21 cellular contexts compared by ENCODE assay signal in genomic region chr5:156121234-156121633, GRCh38.
DNase-seq lines count a peak whose midpoint lies in the region; ATAC-seq and TF ChIP-seq lines count a peak whose summit lies in the region.
"Had no signal": no experiment of that assay in that cellular context is flagged by ENCODE, and none has a peak within 500 bp of the region (broad histone marks: within the 10 kb centered on the region; RNA-seq: fewer than 3 reads in every experiment).

No MANE protein-coding gene starts in this region.

- intact Hi-C loops in MCF 10A (cut with micrococcal nuclease) (no loop called here), mammary epithelial cell (cut with micrococcal nuclease) (no loop called here), vagina (cut with DNase I) (no loop called here)

- POLR2A ChIA-PET in MCF 10A (lab: Yijun Ruan, JAX) = interaction anchor here (0.7 kb wide), 1 partner anchor 10 kb away, joined by 3 read pairs; no protein-coding TSS in a partner anchor

- WGBS in mammary epithelial cell (ENCODE audit: low coverage, missing lambda C conversion rate) = 12% methylated on average over 3 of the region's 3 CpGs

- H3K4me2 ChIP-seq in mammary epithelial cell (ENCODE audit: insufficient read depth, low read depth, low read length) = no peak overlapping the region

- no TSS peak for BruUV-seq in MCF 10A (replicated peaks; lab: Mats Ljungman, UMichigan)
- BruUV-seq in mammary epithelial cell (replicated peaks; lab: Mats Ljungman, UMichigan) = no TSS peak

- no peaks in the 10 kb centered on the region for H3K27me3 ChIP-seq in mammary epithelial cell (ENCODE audit: insufficient read depth, low read length)
- H3K27me3 ChIP-seq in WERI-Rb-1 (ENCODE audit: insufficient read depth, low read depth, severe bottlenecking) = no peaks in the 10 kb centered on the region
- no peaks in the 10 kb centered on the region for H3K27me3 ChIP-seq in vagina
- H3K27me3 ChIP-seq: upper lobe of left lung had no signal

- TF ChIP-seq CTCF in MCF 10A (IDR thresholded peaks at IDR 0.05; ENCODE audit: unreplicated experiment) (no peak), mammary epithelial cell (conservative IDR thresholded peaks at IDR 0.05 in 1 of 2, IDR thresholded peaks at IDR 0.05 in 1 of 2; ENCODE audit: extremely low read depth in 1 of 2, insufficient read depth in 1 of 2, low read depth in 1 of 2, low read length in 2 of 2) (no peak), WERI-Rb-1 (IDR thresholded peaks at IDR 0.05; ENCODE audit: low read depth, low read length) (no peak), vagina (IDR thresholded peaks at IDR 0.05) (no peak)

- no peaks in the 10 kb centered on the region for H4K20me1 ChIP-seq in mammary epithelial cell (ENCODE audit: insufficient read depth, low read length)

- H3K9ac ChIP-seq in mammary epithelial cell (ENCODE audit: insufficient read depth, low read length) = no peak overlapping the region

- H3K79me2 ChIP-seq in mammary epithelial cell (ENCODE audit: insufficient read depth, low read length) = no peaks in the 10 kb centered on the region

- H3K27ac ChIP-seq in mammary epithelial cell (ENCODE audit: insufficient read depth, low read depth, low read length) (no peak overlapping the region), WERI-Rb-1 (no peak overlapping the region), vagina (no peak overlapping the region)
- H3K27ac ChIP-seq: upper lobe of left lung had no signal

- no peak overlapping the region for H3K27ac Mint-ChIP-seq in MCF 10A (ENCODE audit: low read depth, unreplicated experiment)
- H3K27ac Mint-ChIP-seq: CD4-positive, CD25-positive, alpha-beta regulatory T cell; effector memory CD8-positive, alpha-beta T cell; naive B cell; stimulated activated naive CD8-positive, alpha-beta T cell treated with anti-CD3 and anti-CD28 coated beads, Interleukin-15, amount 100 ng/mL, for 72 hours had no signal

- no peak for ATAC-seq in HG03442 (IDR thresholded peaks at IDR 0.05; ENCODE audit: unreplicated experiment)
- ATAC-seq: effector memory CD8-positive, alpha-beta T cell; stimulated activated naive CD8-positive, alpha-beta T cell treated with anti-CD3 and anti-CD28 coated beads, Interleukin-15, amount 100 ng/mL, for 72 hours had no signal

- H3K9me3 ChIP-seq in mammary epithelial cell (replicated peaks; ENCODE audit: insufficient read depth, low read length) (peaks cover 3% of the 10 kb centered on the region), WERI-Rb-1 (ENCODE audit: severe bottlenecking) (no peaks in the 10 kb centered on the region), vagina (no peaks in the 10 kb centered on the region)
- H3K9me3 ChIP-seq: upper lobe of left lung had no signal

- DNase-seq in MCF 10A (ENCODE audit: unreplicated experiment) = peak; percentile 16
- no peak for DNase-seq in mammary epithelial cell
- peak; percentile 21 for DNase-seq in amniotic stem cell (lab: John Stamatoyannopoulos, UW)
- peak; percentile 94 for DNase-seq in kidney glomerular epithelial cell (lab: John Stamatoyannopoulos, UW)
- DNase-seq in WERI-Rb-1 = no peak
- no peak for DNase-seq in vagina (ENCODE audit: extremely low spot score in 2 of 2)
- no peak for DNase-seq in MV-4-11 (lab: John Stamatoyannopoulos, UW)
- DNase-seq: activated CD4-positive, alpha-beta T cell treated with anti-CD3 and anti-CD28 coated beads, Interleukin-2, amount 50 U/mL, for 1 hour; activated CD8-positive, alpha-beta memory T cell treated with anti-CD3 and anti-CD28 coated beads, Interleukin-2, amount 50 U/mL, for 4 hours; activated effector memory CD4-positive, alpha-beta T cell treated with anti-CD3 and anti-CD28 coated beads, Interleukin-2, amount 50 U/mL, for 16 hours; amygdala; CD4-positive, CD25-positive, alpha-beta regulatory T cell; effector memory CD8-positive, alpha-beta T cell; Kasumi-1; naive B cell; NCI-H1105 treated with DMSO at 0.1 percent for 48 hours; SHP77 treated with DMSO at 0.1 percent for 48 hours; stimulated activated CD4-positive, alpha-beta T cell treated with anti-CD3 and anti-CD28 coated beads, Interleukin-2, amount 100 ng/mL, for 48 hours; stimulated activated naive CD8-positive, alpha-beta T cell treated with anti-CD3 and anti-CD28 coated beads, Interleukin-15, amount 100 ng/mL, for 72 hours; upper lobe of left lung had no signal

- no peak for TF ChIP-seq POLR2A in vagina (IDR thresholded peaks at IDR 0.05)

- H3K4me3 ChIP-seq in mammary epithelial cell (replicated peaks in 1 of 3; ENCODE audit: insufficient read depth in 1 of 3, low read depth in 2 of 3, low read length in 3 of 3) = no peak overlapping the region
- no peak overlapping the region for H3K4me3 ChIP-seq in WERI-Rb-1 (ENCODE audit: low read depth, low read length)
- H3K4me3 ChIP-seq in vagina = no peak overlapping the region
- H3K4me3 ChIP-seq: upper lobe of left lung had no signal

- peaks cover 11% of the 10 kb centered on the region for H3K27me3 Mint-ChIP-seq in MCF 10A (ENCODE audit: insufficient read depth, unreplicated experiment)
- H3K27me3 Mint-ChIP-seq: naive B cell had no signal

- no peak overlapping the region for H2AFZ ChIP-seq in mammary epithelial cell (ENCODE audit: low read depth, low read length)

- H3K36me3 ChIP-seq in mammary epithelial cell (ENCODE audit: insufficient read depth, low read length) (no peaks in the 10 kb centered on the region), WERI-Rb-1 (no peaks in the 10 kb centered on the region), vagina (no peaks in the 10 kb centered on the region)
- H3K36me3 ChIP-seq: upper lobe of left lung had no signal

- no peaks in the 10 kb centered on the region for H3K9me3 Mint-ChIP-seq in MCF 10A (ENCODE audit: unreplicated experiment)
- H3K9me3 Mint-ChIP-seq: effector memory CD8-positive, alpha-beta T cell; stimulated activated naive CD8-positive, alpha-beta T cell treated with anti-CD3 and anti-CD28 coated beads, Interleukin-15, amount 100 ng/mL, for 72 hours had no signal

- no peak overlapping the region for H3K4me3 Mint-ChIP-seq in MCF 10A (ENCODE audit: unreplicated experiment)
- H3K4me3 Mint-ChIP-seq: CD4-positive, CD25-positive, alpha-beta regulatory T cell; effector memory CD8-positive, alpha-beta T cell; naive B cell; stimulated activated naive CD8-positive, alpha-beta T cell treated with anti-CD3 and anti-CD28 coated beads, Interleukin-15, amount 100 ng/mL, for 72 hours had no signal

- dilution Hi-C loops in mammary epithelial cell (cut with HindIII; ENCODE audit: low sequenced_read_pairs) = no loop called here

- in situ Hi-C loops in mammary epithelial cell (cut with MboI; ENCODE audit: low sequenced_read_pairs in 2 of 2) = no loop called here

- H3K4me1 ChIP-seq in mammary epithelial cell (ENCODE audit: insufficient read depth, low read length) (no peaks in the 10 kb centered on the region), vagina (no peaks in the 10 kb centered on the region)
- H3K4me1 ChIP-seq: upper lobe of left lung had no signal

- CTCF ChIA-PET in MCF 10A (lab: Yijun Ruan, JAX) = no interaction called here
- CTCF ChIA-PET in mammary epithelial cell (lab: Charles Lee; ENCODE audit: low non-redundant PET) = no interaction called here

- H3K36me3 Mint-ChIP-seq in MCF 10A (ENCODE audit: insufficient read depth, unreplicated experiment) = no peaks in the 10 kb centered on the region
- H3K36me3 Mint-ChIP-seq: CD4-positive, CD25-positive, alpha-beta regulatory T cell; naive B cell had no signal

- peaks cover 26% of the 10 kb centered on the region for H3K4me1 Mint-ChIP-seq in MCF 10A (ENCODE audit: insufficient read depth, unreplicated experiment)
- H3K4me1 Mint-ChIP-seq: CD4-positive, CD25-positive, alpha-beta regulatory T cell; naive B cell; stimulated activated naive CD8-positive, alpha-beta T cell treated with anti-CD3 and anti-CD28 coated beads, Interleukin-15, amount 100 ng/mL, for 72 hours had no signal

Comparison
In these comparisons a context has a peak if more than half of its experiments do, and no peak if none do; other contexts are left out.
1. DNase-seq: peak in MCF 10A (single experiment), amniotic stem cell (single experiment) and kidney glomerular epithelial cell (single experiment); none in mammary epithelial cell (single experiment), WERI-Rb-1 (single experiment), vagina (0 of 2) and MV-4-11 (single experiment).